ENCODE assay signal across 11 cellular contexts in the genomic region with DNA sequence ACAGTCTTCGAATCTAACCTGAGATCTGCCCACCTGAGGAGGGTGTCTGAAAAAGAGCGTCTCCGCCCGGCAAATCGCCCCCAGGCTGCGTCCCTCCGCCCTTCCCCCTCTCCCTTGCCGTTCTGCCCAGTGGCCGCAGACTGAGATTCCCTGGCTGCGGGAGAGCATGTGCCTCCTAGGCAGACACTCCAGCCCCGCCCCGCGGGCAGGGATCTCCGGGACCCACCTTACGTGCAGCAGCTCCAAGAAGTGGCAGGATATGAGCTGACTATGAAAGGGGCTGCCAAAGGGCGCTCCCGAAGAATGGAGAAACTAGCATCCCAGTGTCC. TPM values are rescaled to one million over a fixed set of nuclear protein-coding genes. Genes with fewer than 3 reads are reported as not detected.
DNase-seq lines count a peak whose midpoint lies in the region; ATAC-seq and TF ChIP-seq lines count a peak whose summit lies in the region.
"Had no signal": no experiment of that assay in that cellular context is flagged by ENCODE, and none has a peak within 500 bp of the region (broad histone marks: within the 10 kb centered on the region; RNA-seq: fewer than 3 reads in every experiment).

No MANE protein-coding gene starts in this region.

- no peak for TF ChIP-seq CTCF in esophagus squamous epithelium (IDR thresholded peaks at IDR 0.05)
- TF ChIP-seq CTCF in ovary (IDR thresholded peaks at IDR 0.05), result no peak
- no peak for TF ChIP-seq CTCF in GM13976 (IDR thresholded peaks at IDR 0.05; ENCODE audit: borderline replicate concordance, control extremely low read depth, extremely low read depth, insufficient read depth, missing control alignments)

- no peak for TF ChIP-seq EP300 in ovary (IDR thresholded peaks at IDR 0.05)

- peaks cover 22 to 61% (median 23%) of the 10 kb centered on the region in 3 donors for H3K4me1 ChIP-seq in esophagus squamous epithelium
- H3K4me1 ChIP-seq in ovary (ENCODE audit: insufficient read depth), result peaks cover 3% of the 10 kb centered on the region

- peak; percentile 84 for DNase-seq in ELF-1 (ENCODE audit: low read depth, low spot score)
- DNase-seq in NCI-H69 (lab: John Stamatoyannopoulos, UW), result peak; percentile 50
- no peak for DNase-seq in esophagus squamous epithelium (lab: John Stamatoyannopoulos, UW)
- DNase-seq in ovary, result peak; percentile 23 to 57 (median 47)
- DNase-seq in GM13976 (ENCODE audit: low spot score), result no peak
- no peak for DNase-seq in RKO (ENCODE audit: low spot score)
- no peak for DNase-seq in cortex of kidney (lab: John Stamatoyannopoulos, UW)
- DNase-seq: activated naive CD4-positive, alpha-beta T cell; small intestine had no signal

- H3K36me3 ChIP-seq in esophagus squamous epithelium (no peaks in the 10 kb centered on the region), ovary (no peaks in the 10 kb centered on the region)

- H3K4me3 ChIP-seq in esophagus squamous epithelium (peak overlapping the region in 3 of 4 donors; percentile 8 to 89 (median 84)), ovary (no peak overlapping the region)

- TF ChIP-seq POLR2A in esophagus squamous epithelium (IDR thresholded peaks at IDR 0.05) (no peak), ovary (IDR thresholded peaks at IDR 0.05) (no peak)

- WGBS in esophagus squamous epithelium, 2 donors, result 3 to 19% methylated on average over 7 to 8 of the region's 17 CpGs
- 43 to 59% (median 55%) methylated on average over 17 of the region's 17 CpGs for WGBS in ovary, 3 donors

- H3K9me3 ChIP-seq in esophagus squamous epithelium, result no peaks in the 10 kb centered on the region
- no peaks in the 10 kb centered on the region for H3K9me3 ChIP-seq in ovary

- intact Hi-C loops in esophagus squamous epithelium (cut with DNase I), result loop anchor here (10.0 kb wide), 1 partner anchor 415 kb away; no protein-coding TSS in a partner anchor
- intact Hi-C loops in ovary (cut with DNase I), result loop anchor here in 3 of 4 donors (5.0 to 10.0 kb wide), 6 partner anchors 235 to 765 kb away; no protein-coding TSS in a partner anchor

- in situ Hi-C loops in GM13976 (cut with MboI; ENCODE audit: low sequenced_read_pairs, unreplicated experiment), result loop anchor here (10.0 to 25.0 kb wide), 2 partner anchors 235 to 773 kb away; no protein-coding TSS in a partner anchor

- H3K27me3 ChIP-seq in esophagus squamous epithelium (peaks cover 0 to 46% (median 0%) of the 10 kb centered on the region in 4 donors), ovary (no peaks in the 10 kb centered on the region)

- ATAC-seq in GM18870 (IDR thresholded peaks at IDR 0.05; ENCODE audit: unreplicated experiment), result no peak
- ATAC-seq: activated CD4-positive, CD25-positive, alpha-beta regulatory T cell treated with anti-CD3 and anti-CD28 coated beads, Interleukin-2, amount 50 U/mL, for 24 hours had no signal

- H3K27ac ChIP-seq in esophagus squamous epithelium (peak overlapping the region in 2 of 4 donors; percentile 36 to 56), ovary (no peak overlapping the region)

RNA-seq across cellular contexts. Expression of a gene that starts 2.7 kb away (rescaled TPM):
- total RNA-seq in esophagus squamous epithelium (10 to 100 TPM; 15.8 to 90.4 (median 30.7) TPM), ovary (10 to 100 TPM; 13.1 to 26.9 (median 18.6) TPM)
- polyA plus RNA-seq in ovary, result 10 to 100 TPM; 10.1 to 12.9 TPM

Comparison
In these comparisons a context has a peak if more than half of its experiments do, and no peak if none do; other contexts are left out.
1. DNase-seq: peak in ELF-1 (single experiment), NCI-H69 (single experiment) and ovary (5 of 5); none in esophagus squamous epithelium (single experiment), GM13976 (single experiment), RKO (single experiment) and cortex of kidney (single experiment).